1 cellular context compared by ENCODE assay signal in genomic region chr13:30863231-30863630, GRCh38.
TF ChIP-seq lines count a peak whose summit lies in the region.

No MANE protein-coding gene starts in this region.

TF ChIP-seq in GM23338, 12 proteins besides CTCF, POLR2A, EP300 and RAD21 (continued from another document):
- TF ChIP-seq NANOG (IDR thresholded peaks at IDR 0.05; ENCODE audit: borderline replicate concordance) = no peak
